Comparison of ENCODE assay signal across 21 cellular contexts in the genomic region with DNA sequence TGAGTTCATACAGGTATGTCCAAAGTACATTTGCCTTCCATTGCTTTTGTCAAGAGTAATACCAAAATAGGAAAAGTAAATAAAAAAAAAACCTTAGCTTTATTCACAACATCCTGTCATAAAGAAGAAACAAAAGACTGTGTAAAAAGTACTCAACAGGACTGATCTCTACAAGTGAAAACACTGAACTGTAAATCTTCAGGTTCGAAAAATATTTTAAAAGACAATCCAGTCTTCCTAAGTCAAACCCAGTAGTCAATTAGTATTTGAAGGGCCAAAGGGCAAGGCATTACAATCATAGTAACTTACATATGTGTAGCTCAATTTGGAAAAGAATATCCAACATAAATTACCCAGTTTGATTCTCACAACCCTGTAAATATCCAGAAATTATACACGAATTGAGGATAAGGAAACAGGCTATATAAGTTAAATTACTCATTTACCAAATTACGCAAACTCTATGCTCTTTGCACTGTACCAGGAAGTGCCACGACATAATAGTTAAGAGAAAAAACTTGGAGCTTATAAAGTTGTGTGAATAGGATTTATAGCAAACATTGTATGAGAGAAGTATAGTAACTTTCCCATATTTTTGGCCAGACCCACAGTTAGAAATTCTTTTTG. TPM values are rescaled to one million over a fixed set of nuclear protein-coding genes. Genes with fewer than 3 reads are reported as not detected.
DNase-seq lines count a peak whose midpoint lies in the region; TF ChIP-seq lines count a peak whose summit lies in the region.
"Had no signal": no experiment of that assay in that cellular context is flagged by ENCODE, and none has a peak within 500 bp of the region (broad histone marks: within the 10 kb centered on the region; RNA-seq: fewer than 3 reads in every experiment).

No MANE protein-coding gene starts in this region.

- H3K27me3 ChIP-seq in Peyer's patch (no peaks in the 10 kb centered on the region), mucosa of stomach (ENCODE audit: control insufficient read depth, insufficient read depth, low read length) (no peaks in the 10 kb centered on the region)
- H3K27me3 ChIP-seq: SJSA1, thyroid gland had no signal

- no peak for TF ChIP-seq CTCF in Calu3 (IDR thresholded peaks at IDR 0.05; ENCODE audit: unreplicated experiment)
- no peak for TF ChIP-seq CTCF in Peyer's patch (IDR thresholded peaks at IDR 0.05)
- TF ChIP-seq CTCF in endothelial cell (IDR thresholded peaks at IDR 0.05; ENCODE audit: unreplicated experiment), result no peak

- H3K27me3 Mint-ChIP-seq in Calu3 (ENCODE audit: unreplicated experiment) (no peaks in the 10 kb centered on the region), endothelial cell (ENCODE audit: unreplicated experiment) (peaks cover 3% of the 10 kb centered on the region)
- H3K27me3 Mint-ChIP-seq: CD4-positive, CD25-positive, alpha-beta regulatory T cell had no signal

- peak overlapping the region; percentile 17 for H3K9ac ChIP-seq in mucosa of stomach (ENCODE audit: low read length)

- H3K4me1 ChIP-seq in Peyer's patch, result peaks cover 0 to 36% (median 2%) of the 10 kb centered on the region in 4 donors
- H3K4me1 ChIP-seq in mucosa of stomach (ENCODE audit: control insufficient read depth, insufficient read depth, low read length), result peaks cover 55% of the 10 kb centered on the region

- H3K36me3 ChIP-seq in Peyer's patch (no peaks in the 10 kb centered on the region), mucosa of stomach (ENCODE audit: control insufficient read depth, insufficient read depth, low read length) (no peaks in the 10 kb centered on the region)
- H3K36me3 ChIP-seq: SJSA1, thyroid gland had no signal

- H3K9me3 Mint-ChIP-seq in Calu3 (ENCODE audit: low read depth, unreplicated experiment) (no peaks in the 10 kb centered on the region), endothelial cell (ENCODE audit: unreplicated experiment) (no peaks in the 10 kb centered on the region)
- H3K9me3 Mint-ChIP-seq: stimulated activated effector memory CD8-positive, alpha-beta T cell treated with anti-CD3 and anti-CD28 coated beads, Interleukin-12 subunit alpha, Interleukin-12 subunit beta, amount 100 ng/mL, for 72 hours had no signal

- DNase-seq in Calu3 (no peak), Peyer's patch (no peak), endothelial cell (ENCODE audit: low spot score) (no peak), SKM-1 treated with dmso at 0.1 percent for 144 hours (lab: John Stamatoyannopoulos, UW; ENCODE audit: unreplicated experiment) (no peak), NCI-H187 (lab: John Stamatoyannopoulos, UW) (no peak), KG1 (lab: John Stamatoyannopoulos, UW) (no peak), amygdala (lab: John Stamatoyannopoulos, UW) (no peak)
- DNase-seq: ACHN; caudate nucleus; CD4-positive, CD25-positive, alpha-beta regulatory T cell; H7; KBM-7; NCI-H1105 treated with DMSO at 0.1 percent for 48 hours; NCI-H748 treated with DMSO at 0.1 percent for 48 hours; retina; T-helper 9 cell; thyroid gland had no signal

- CTCF ChIA-PET in Calu3 (lab: Charles Lee), result interaction anchor here (0.5 to 2.0 kb wide), 10 partner anchors 8 to 138 kb away, joined by 3 to 9 read pairs (median 4); no protein-coding TSS in a partner anchor

- H3K27ac Mint-ChIP-seq in Calu3 (ENCODE audit: unreplicated experiment) (peak overlapping the region; percentile 90), endothelial cell (ENCODE audit: unreplicated experiment) (peak overlapping the region; percentile 39)
- H3K27ac Mint-ChIP-seq: stimulated activated effector memory CD8-positive, alpha-beta T cell treated with anti-CD3 and anti-CD28 coated beads, Interleukin-12 subunit alpha, Interleukin-12 subunit beta, amount 100 ng/mL, for 72 hours had no signal

- TSS peak; percentile 24 for BruUV-seq in Calu3 (replicated peaks; lab: Mats Ljungman, UMichigan)

- H3K36me3 Mint-ChIP-seq in Calu3 (ENCODE audit: insufficient read depth, unreplicated experiment), result peaks cover 32% of the 10 kb centered on the region
- no peaks in the 10 kb centered on the region for H3K36me3 Mint-ChIP-seq in endothelial cell (ENCODE audit: low read depth, unreplicated experiment)
- H3K36me3 Mint-ChIP-seq: CD4-positive, CD25-positive, alpha-beta regulatory T cell; stimulated activated effector memory CD8-positive, alpha-beta T cell treated with anti-CD3 and anti-CD28 coated beads, Interleukin-12 subunit alpha, Interleukin-12 subunit beta, amount 100 ng/mL, for 72 hours had no signal

- H3K4me1 Mint-ChIP-seq in Calu3 (ENCODE audit: low read depth, unreplicated experiment), result peaks cover 67% of the 10 kb centered on the region
- peaks cover 28% of the 10 kb centered on the region for H3K4me1 Mint-ChIP-seq in endothelial cell (ENCODE audit: unreplicated experiment)
- H3K4me1 Mint-ChIP-seq: CD4-positive, CD25-positive, alpha-beta regulatory T cell; stimulated activated effector memory CD8-positive, alpha-beta T cell treated with anti-CD3 and anti-CD28 coated beads, Interleukin-12 subunit alpha, Interleukin-12 subunit beta, amount 100 ng/mL, for 72 hours had no signal

- intact Hi-C loops in Calu3 (cut with micrococcal nuclease; ENCODE audit: unreplicated experiment), result loop anchor here (5.0 kb wide), 1 partner anchor 37 kb away; no protein-coding TSS in a partner anchor

- no peak overlapping the region for H3K4me3 ChIP-seq in Peyer's patch
- H3K4me3 ChIP-seq in mucosa of stomach (ENCODE audit: low read length), result no peak overlapping the region
- H3K4me3 ChIP-seq: SJSA1, thyroid gland had no signal

- H3K9me3 ChIP-seq in Peyer's patch (no peaks in the 10 kb centered on the region), mucosa of stomach (ENCODE audit: control insufficient read depth, low read length) (no peaks in the 10 kb centered on the region)
- H3K9me3 ChIP-seq: SJSA1, thyroid gland had no signal

- H3K27ac ChIP-seq in Peyer's patch, result peak overlapping the region in 3 of 4 donors; percentile 52 to 74 (median 71)
- H3K27ac ChIP-seq: HL-60, SJSA1, thyroid gland had no signal

- H3K4me3 Mint-ChIP-seq in Calu3 (ENCODE audit: low read depth, unreplicated experiment), result peak overlapping the region; percentile 58
- no peak overlapping the region for H3K4me3 Mint-ChIP-seq in endothelial cell (ENCODE audit: unreplicated experiment)
- H3K4me3 Mint-ChIP-seq: CD4-positive, CD25-positive, alpha-beta regulatory T cell; stimulated activated effector memory CD8-positive, alpha-beta T cell treated with anti-CD3 and anti-CD28 coated beads, Interleukin-12 subunit alpha, Interleukin-12 subunit beta, amount 100 ng/mL, for 72 hours had no signal

- TF ChIP-seq POLR2A in Peyer's patch (IDR thresholded peaks at IDR 0.05), result no peak

RNA-seq across cellular contexts. Expression of gene PTPRK, which starts 21.2 kb away (rescaled TPM):
- total RNA-seq in Calu3 (2022) (201 and 265 TPM in 2 replicates), Peyer's patch (100 to 1,000 TPM; 109 to 192 (median 153) TPM), endothelial cell (ENCODE audit: unreplicated experiment) (47.3 TPM)
